In genomic region chr2:64823794-64824193, GRCh38 we compare ENCODE assay signal across 25 cellular contexts.
"Had no signal": no experiment of that assay in that cellular context is flagged by ENCODE, and none has a peak within 500 bp of the region (broad histone marks: within the 10 kb centered on the region; RNA-seq: fewer than 3 reads in every experiment).

No MANE protein-coding gene starts in this region.

- H3K27me3 ChIP-seq: adrenal gland, ascending aorta, brain microvascular endothelial cell, right lobe of liver, stomach, suprapubic skin, tibial nerve, vagina had no signal

- H3K9me3 ChIP-seq: adrenal gland, ascending aorta, right lobe of liver, stomach, suprapubic skin, tibial nerve, vagina had no signal

- ATAC-seq: activated T-cell treated with anti-CD3 and anti-CD28 coated beads, Interleukin-2, amount 50 U/mL, for 4 hours; left colon; right lobe of liver had no signal

- H3K4me1 ChIP-seq: adrenal gland, right lobe of liver, suprapubic skin, tibial nerve had no signal

- H3K4me3 Mint-ChIP-seq: activated naive CD8-positive, alpha-beta T cell; activated T-cell treated with anti-CD3 and anti-CD28 coated beads, Interleukin-2, amount 50 U/mL, for 4 hours; dendritic cell treated with granulocyte-macrophage colony-stimulating factor and Interleukin-4, amounts not matched to agents 40 ng/mL and 50 ng/mL, for 4 days; naive B cell; T-helper 2 cell treated with Interferon-gamma antibody and Interleukin-4, amounts not matched to agents 5 μg/mL and 100 μg/mL, for 36 hours had no signal

- H3K36me3 Mint-ChIP-seq: activated naive CD8-positive, alpha-beta T cell; naive B cell had no signal

- H3K27ac Mint-ChIP-seq: activated naive CD8-positive, alpha-beta T cell; activated T-helper 2 cell treated with anti-CD3 and anti-CD28 coated beads, Interferon-gamma antibody, Interleukin-2, Interleukin-4, amounts not matched to agents 10 μg/mL and 5 μg/mL and 100 μg/mL, durations not matched to agents 14 hours and 24 hours and 36 hours; dendritic cell treated with granulocyte-macrophage colony-stimulating factor and Interleukin-4, amounts not matched to agents 40 ng/mL and 50 ng/mL, for 4 days; T-helper 2 cell treated with Interferon-gamma antibody and Interleukin-4, amounts not matched to agents 5 μg/mL and 100 μg/mL, for 36 hours had no signal

- H3K9me3 Mint-ChIP-seq: activated T-cell treated with anti-CD3 and anti-CD28 coated beads, Interleukin-2, amount 50 U/mL, for 4 hours; activated T-helper 2 cell treated with anti-CD3 and anti-CD28 coated beads, Interferon-gamma antibody, Interleukin-2, Interleukin-4, amounts not matched to agents 10 μg/mL and 5 μg/mL and 100 μg/mL, durations not matched to agents 14 hours and 24 hours and 36 hours; dendritic cell treated with granulocyte-macrophage colony-stimulating factor and Interleukin-4, amounts not matched to agents 40 ng/mL and 50 ng/mL, for 4 days; naive B cell; T-helper 2 cell treated with Interferon-gamma antibody and Interleukin-4, amounts not matched to agents 5 μg/mL and 100 μg/mL, for 36 hours had no signal

- H3K4me3 ChIP-seq: adrenal gland, ascending aorta, right lobe of liver, skin epidermis, stomach, suprapubic skin, tibial nerve, vagina had no signal

- H3K27ac ChIP-seq: adrenal gland, ascending aorta, brain microvascular endothelial cell, right lobe of liver, skin epidermis, stomach, suprapubic skin, tibial nerve, vagina, VCaP had no signal

- H3K27me3 Mint-ChIP-seq: activated naive CD8-positive, alpha-beta T cell; dendritic cell treated with granulocyte-macrophage colony-stimulating factor and Interleukin-4, amounts not matched to agents 40 ng/mL and 50 ng/mL, for 4 days; naive B cell had no signal

- DNase-seq: activated CD4-positive, alpha-beta T cell treated with anti-CD3 and anti-CD28 coated beads, Interleukin-2, amount 50 U/mL, for 4 hours; activated CD8-positive, alpha-beta memory T cell treated with anti-CD3 and anti-CD28 coated beads, Interleukin-2, amount 50 U/mL, for 48 hours; activated naive CD4-positive, alpha-beta T cell; activated T-cell treated with anti-CD3 and anti-CD28 coated beads, Interleukin-2, amount 50 U/mL, for 4 hours; adrenal gland; brain microvascular endothelial cell; caudate nucleus; effector CD4-positive, alpha-beta T cell; erythroblast; foreskin fibroblast; left colon; naive B cell; right lobe of liver; stimulated activated CD4-positive, alpha-beta T cell treated with anti-CD3 and anti-CD28 coated beads, Interleukin-1b, Interleukin-23, amount 100 ng/mL, for 48 hours; stomach had no signal

- H3K36me3 ChIP-seq: adrenal gland, ascending aorta, brain microvascular endothelial cell, right lobe of liver, stomach, suprapubic skin, tibial nerve, vagina had no signal
